12 cellular contexts compared by ENCODE assay signal in the genomic region with DNA sequence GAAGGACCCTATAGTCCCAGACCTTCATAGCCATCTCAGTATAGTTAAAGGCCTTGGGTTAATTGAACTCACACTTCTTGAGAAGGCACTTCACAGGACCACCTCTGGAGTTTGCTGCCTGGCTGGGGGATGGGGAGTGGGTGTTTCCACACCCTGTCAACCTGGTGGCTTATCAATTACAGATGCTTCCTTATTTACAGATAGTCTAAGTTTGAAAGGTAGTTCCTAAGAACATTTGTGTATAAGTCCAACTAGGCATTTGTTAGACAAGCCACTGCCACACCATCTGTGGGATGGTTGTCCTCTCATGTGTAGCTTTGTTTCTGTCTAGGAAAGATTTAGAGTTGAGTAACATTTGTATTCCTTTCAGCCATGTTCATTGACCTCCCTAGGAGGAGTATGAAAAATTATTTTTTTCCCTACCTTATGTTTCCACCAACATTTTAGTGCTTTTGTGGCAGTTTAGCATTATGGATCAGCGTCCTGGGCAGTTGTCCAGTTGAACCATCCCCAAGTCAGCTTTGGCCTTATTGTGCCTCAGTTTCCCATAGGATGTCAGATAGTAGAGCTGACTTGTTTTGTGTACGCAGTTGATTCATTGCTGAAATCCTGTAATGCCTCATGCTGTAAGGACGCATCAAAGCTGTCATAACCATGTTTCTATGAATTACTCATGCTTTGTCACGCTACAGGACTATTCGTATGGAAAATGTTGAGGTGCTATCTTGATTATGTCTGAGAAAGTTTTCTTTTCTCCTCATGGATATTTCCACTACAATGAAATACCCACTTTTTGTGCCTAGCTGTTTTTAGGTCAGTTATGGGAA. TPM values are rescaled to one million over a fixed set of nuclear protein-coding genes. Genes with fewer than 3 reads are reported as not detected.
DNase-seq lines count a peak whose midpoint lies in the region; ATAC-seq and TF ChIP-seq lines count a peak whose summit lies in the region.
"Had no signal": no experiment of that assay in that cellular context is flagged by ENCODE, and none has a peak within 500 bp of the region (broad histone marks: within the 10 kb centered on the region; RNA-seq: fewer than 3 reads in every experiment).

No MANE protein-coding gene starts in this region.

- H3K36me3 Mint-ChIP-seq in chondrocyte (ENCODE audit: low read depth), result no peaks in the 10 kb centered on the region

- H3K4me1 Mint-ChIP-seq in chondrocyte (ENCODE audit: low read depth), result peaks cover 7% of the 10 kb centered on the region

- H3K27ac Mint-ChIP-seq in chondrocyte (ENCODE audit: unreplicated experiment), result peak overlapping the region; percentile 27

- no peak overlapping the region for H3K4me3 Mint-ChIP-seq in chondrocyte (ENCODE audit: unreplicated experiment)

- ATAC-seq in GM18867 (IDR thresholded peaks at IDR 0.05; ENCODE audit: unreplicated experiment) (peak; percentile 77), GM21447 (IDR thresholded peaks at IDR 0.05; ENCODE audit: unreplicated experiment) (peak; percentile 68), HG03159 (IDR thresholded peaks at IDR 0.05; ENCODE audit: unreplicated experiment) (peak; percentile 54), HG02970 (IDR thresholded peaks at IDR 0.05; ENCODE audit: low FRiP score, unreplicated experiment) (no peak)

- H3K9me3 Mint-ChIP-seq in chondrocyte (ENCODE audit: low read depth), result no peaks in the 10 kb centered on the region

- no peaks in the 10 kb centered on the region for H3K27me3 Mint-ChIP-seq in chondrocyte (ENCODE audit: low read depth)

- DNase-seq in chondrocyte (ENCODE audit: low spot score), result no peak
- no peak for DNase-seq in globus pallidus (ENCODE audit: low spot score)
- DNase-seq in NCI-H524 treated with DMSO at 0.1 percent for 48 hours (lab: John Stamatoyannopoulos, UW), result no peak
- no peak for DNase-seq in SKM-1 treated with dmso at 0.1 percent for 144 hours (lab: John Stamatoyannopoulos, UW; ENCODE audit: unreplicated experiment)
- DNase-seq: activated CD4-positive, CD25-positive, alpha-beta regulatory T cell; DMS53; NCI-H1436 treated with DMSO at 0.1 percent for 48 hours; Peyer's patch had no signal

- TF ChIP-seq CTCF in chondrocyte (IDR thresholded peaks at IDR 0.05), result no peak

RNA-seq across cellular contexts. Expression of a gene that starts 21.2 kb away (rescaled TPM):
- 24.3 to 39.7 TPM (median 39.2 TPM) in 3 replicates for total RNA-seq in chondrocyte
